15 cellular contexts compared by ENCODE assay signal in the genomic region with DNA sequence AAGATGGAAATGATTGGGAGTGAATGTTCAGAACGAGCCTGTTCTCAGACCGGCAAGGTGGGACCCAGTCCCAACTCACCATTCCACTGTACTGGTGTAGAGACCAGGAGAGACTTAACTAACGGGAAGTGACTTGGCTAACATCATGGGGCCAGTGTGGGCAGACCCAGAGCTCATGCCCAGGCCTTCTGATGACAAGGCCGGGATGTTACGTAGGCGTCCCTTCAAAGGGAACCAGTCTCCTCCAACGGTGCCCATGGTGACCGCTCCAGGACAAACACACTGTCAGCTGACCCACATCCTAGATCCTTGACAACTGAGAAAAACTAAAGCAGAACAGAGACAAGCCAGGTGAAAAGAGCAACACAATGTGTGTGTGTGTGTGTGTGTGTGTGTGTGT.
"Had no signal": no experiment of that assay in that cellular context is flagged by ENCODE, and none has a peak within 500 bp of the region (broad histone marks: within the 10 kb centered on the region; RNA-seq: fewer than 3 reads in every experiment).

No MANE protein-coding gene starts in this region.

- FAIRE-seq: astrocyte had no signal

- H3K36me3 ChIP-seq: SJSA1 had no signal

- H3K4me1 ChIP-seq: psoas muscle had no signal

- H3K27me3 ChIP-seq: SJSA1 had no signal

- DNase-seq: activated CD4-positive, alpha-beta T cell treated with anti-CD3 and anti-CD28 coated beads for 1 hour; activated CD4-positive, alpha-beta T cell treated with anti-CD3 and anti-CD28 coated beads, Interleukin-2, amount 50 U/mL, for 48 hours; activated gamma-delta T cell; activated naive CD8-positive, alpha-beta T cell treated with anti-CD3 and anti-CD28 coated beads, Interleukin-2, amount 10 ng/mL, durations not matched to agents 7 days and 5 days; activated T-cell treated with anti-CD3 and anti-CD28 coated beads, Interleukin-2, amount 50 U/mL, for 48 hours; central memory CD4-positive, alpha-beta T cell; islet precursor cell; naive thymus-derived CD8-positive, alpha-beta T cell; psoas muscle; stimulated activated CD4-positive, alpha-beta T cell treated with anti-CD3 and anti-CD28 coated beads, Interleukin-4, amount 100 ng/mL, for 1 hour; stimulated activated CD8-positive, alpha-beta memory T cell treated with anti-CD3 and anti-CD28 coated beads, Interleukin-4, amount 100 ng/mL, for 48 hours; stimulated activated naive CD8-positive, alpha-beta T cell treated with anti-CD3 and anti-CD28 coated beads, Interleukin-15, Interleukin-2, amounts not matched to agents 100 U/mL and 50 U/mL, for 24 hours; SW 1271 had no signal

- H3K4me3 ChIP-seq: psoas muscle, SJSA1 had no signal

- H3K9me3 ChIP-seq: psoas muscle, SJSA1 had no signal

- ATAC-seq: naive thymus-derived CD8-positive, alpha-beta T cell; psoas muscle; stimulated activated naive CD8-positive, alpha-beta T cell treated with anti-CD3 and anti-CD28 coated beads, Interleukin-15, Interleukin-2, amounts not matched to agents 100 U/mL and 50 U/mL, for 24 hours had no signal

- H3K27ac ChIP-seq: psoas muscle, SJSA1 had no signal
